ENCODE assay signal across 8 cellular contexts in the genomic region with DNA sequence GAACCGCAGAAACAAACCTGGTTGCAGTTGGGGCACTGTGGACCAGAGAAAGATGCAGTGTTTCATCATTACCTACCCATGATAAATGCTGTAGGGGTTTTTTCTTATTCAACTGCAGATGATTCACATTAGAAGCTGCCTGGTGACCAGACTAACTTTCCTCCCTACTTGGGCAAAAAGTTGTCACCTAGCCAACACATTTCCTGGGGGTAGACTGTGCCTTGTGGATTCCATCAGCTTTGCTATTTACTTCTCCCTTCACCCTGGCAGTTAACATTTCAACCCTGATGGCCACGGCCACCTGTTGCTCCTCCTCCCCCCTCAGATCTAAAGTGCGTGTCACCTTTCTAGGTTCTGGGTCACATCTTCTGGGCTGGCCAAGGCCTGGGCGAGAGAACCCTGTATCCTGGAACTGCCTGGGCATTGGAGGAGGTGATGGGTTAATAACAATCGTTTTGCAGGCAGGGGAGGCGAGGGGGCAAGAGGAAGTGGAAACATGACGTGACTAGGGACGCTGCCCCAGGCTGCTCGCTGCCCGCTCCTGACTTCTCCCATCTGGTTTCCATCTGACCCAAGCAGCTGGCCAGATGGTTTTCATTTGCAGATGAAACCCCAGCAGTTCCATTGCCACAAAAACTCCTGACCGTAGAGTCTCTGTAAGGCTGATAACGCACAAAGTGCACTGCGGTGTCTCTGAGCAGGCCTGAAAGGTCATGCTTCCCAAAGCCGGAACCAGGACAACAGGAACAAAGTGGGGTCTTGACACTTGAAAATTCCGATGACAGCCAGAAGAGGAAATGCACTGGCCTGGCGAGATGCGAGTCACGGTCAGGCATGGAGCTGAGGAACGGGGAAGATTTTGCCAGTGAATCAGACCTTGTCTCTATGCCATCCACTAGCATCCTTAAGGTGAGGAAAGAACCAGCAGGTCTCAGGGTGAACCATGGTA. TPM values are rescaled to one million over a fixed set of nuclear protein-coding genes. Genes with fewer than 3 reads are reported as not detected.
DNase-seq lines count a peak whose midpoint lies in the region; ATAC-seq, FAIRE-seq and TF ChIP-seq lines count a peak whose summit lies in the region.

No MANE protein-coding gene starts in this region.

- H4K20me1 ChIP-seq in H1 (replicated peaks in 1 of 2; ENCODE audit: control insufficient read depth in 1 of 2, insufficient read depth in 2 of 2, low read length in 2 of 2): peaks cover 19 to 52% of the 10 kb centered on the region in 2 experiments

- 0 out of 2 replicates have a peak overlapping the region, but pooled peaks have one; percentile 43 for H2AK5ac ChIP-seq in H1 (ENCODE audit: low read depth, low read length)

- DNase-seq in GM03348 (ENCODE audit: low spot score) (peak; percentile 88), RWPE2 (ENCODE audit: low spot score) (no peak), H1 (ENCODE audit: low read depth in 1 of 2, low spot score in 2 of 2) (no peak), mucosa of gallbladder (ENCODE audit: low spot score) (peak; percentile 63), GOT3 (lab: John Stamatoyannopoulos, UW) (no peak)

- H3K56ac ChIP-seq in H1 (replicated peaks; ENCODE audit: insufficient read length, low read depth, low read length): no peak overlapping the region

- ATAC-seq in RWPE2 (ENCODE audit: low read depth): peak; percentile 51
- no peak for ATAC-seq in HG02763 (IDR thresholded peaks at IDR 0.05; ENCODE audit: unreplicated experiment)
- ATAC-seq in GM21737 (IDR thresholded peaks at IDR 0.05; ENCODE audit: unreplicated experiment): no peak
- no peak for ATAC-seq in GM18520 (IDR thresholded peaks at IDR 0.05; ENCODE audit: unreplicated experiment)

- peak overlapping the region; percentile 10; the same call in 1 of the 2 replicates for H2BK5ac ChIP-seq in H1 (ENCODE audit: low read depth, low read length)

- H2BK12ac ChIP-seq in H1 (ENCODE audit: low read depth, low read length): no peak overlapping the region

- H3K4me3 ChIP-seq in RWPE2 (ENCODE audit: severe bottlenecking): no peak overlapping the region
- no peak overlapping the region for H3K4me3 ChIP-seq in H1 (ENCODE audit: extremely low read depth in 1 of 4, insufficient read depth in 2 of 4, low read depth in 3 of 4, low read length in 4 of 4)

- H2BK15ac ChIP-seq in H1 (ENCODE audit: low read length): no peak overlapping the region

- H4K5ac ChIP-seq in H1 (ENCODE audit: insufficient read length, low read depth, low read length): no peak overlapping the region

- no peak overlapping the region for H3K4ac ChIP-seq in H1 (replicated peaks; ENCODE audit: insufficient read length, low read depth, low read length)

- no peak overlapping the region for H4K91ac ChIP-seq in H1 (replicated peaks; ENCODE audit: insufficient read length, low read length)

- no peak overlapping the region for H4K8ac ChIP-seq in H1 (ENCODE audit: extremely low read depth, insufficient read depth, low read length)

- no peak for TF ChIP-seq POLR2A in H1 (IDR thresholded peaks at IDR 0.05; ENCODE audit: control extremely low read depth in 1 of 2, low read depth in 2 of 2, low read length in 2 of 2)

- peak overlapping the region in 1 of 2 experiments; percentile 20; a peak in 1 of 4 replicates for H3K4me2 ChIP-seq in H1 (ENCODE audit: insufficient read depth in 1 of 2, low read depth in 2 of 2, low read length in 2 of 2)

- no peak overlapping the region for H3K14ac ChIP-seq in H1 (ENCODE audit: insufficient read length)

- no peak overlapping the region for H3K18ac ChIP-seq in H1 (ENCODE audit: extremely low read depth, low read length)

- POLR2A ChIA-PET in H1 (lab: Charles Lee; ENCODE audit: partially characterized antibody): interaction anchor here (1.2 kb wide), 2 partner anchors 10 to 20 kb away, joined by 3 to 4 read pairs; no protein-coding TSS in a partner anchor

- H3K9me3 ChIP-seq in RWPE2 (ENCODE audit: severe bottlenecking): no peaks in the 10 kb centered on the region
- H3K9me3 ChIP-seq in H1 (ENCODE audit: insufficient read depth in 2 of 2, low read depth in 1 of 2, low read length in 1 of 2): no peaks in the 10 kb centered on the region

- H3K79me1 ChIP-seq in H1 (ENCODE audit: low read depth, low read length): peaks cover 37% of the 10 kb centered on the region

- H3K79me2 ChIP-seq in H1 (ENCODE audit: control insufficient read depth in 1 of 2, insufficient read depth in 2 of 2, low read length in 2 of 2): peaks cover 6 to 98% of the 10 kb centered on the region in 2 experiments

- TF ChIP-seq CTCF in RWPE2 (IDR thresholded peaks at IDR 0.05; ENCODE audit: poor library complexity, severe bottlenecking): no peak
- no peak for TF ChIP-seq CTCF in H1 (IDR thresholded peaks at IDR 0.05; ENCODE audit: control extremely low read depth in 1 of 3, insufficient read depth in 1 of 3, low read depth in 1 of 3, low read length in 3 of 3)

- no peak overlapping the region for H3K23ac ChIP-seq in H1 (ENCODE audit: insufficient read length)

- FAIRE-seq in H1 (lab: Jason Lieb, UNC): no peak

- peak overlapping the region in 1 of 4 experiments; percentile 7; a peak in 3 of 7 replicates for H3K9ac ChIP-seq in H1 (replicated peaks in 1 of 4; ENCODE audit: extremely low read depth in 1 of 4, low read depth in 3 of 4, low read length in 3 of 4)

- no peaks in the 10 kb centered on the region for H3K23me2 ChIP-seq in H1 (ENCODE audit: low read depth, low read length)

- 84% methylated on average over 19 of the region's 19 CpGs; no CpG with 5 or more reads in 1 of the 2 experiments for WGBS in H1 (ENCODE audit: extremely low coverage in 1 of 2, insufficient coverage in 1 of 2, insufficient read length in 1 of 2, insufficient replicate concordance in 2 of 2, low coverage in 1 of 2, low lambda C conversion rate in 2 of 2, missing lambda C conversion rate in 1 of 2), 2 experiments

- H2AFZ ChIP-seq in H1 (ENCODE audit: low read length): no peak overlapping the region

- H3K27me3 ChIP-seq in RWPE2 (ENCODE audit: insufficient read depth, poor library complexity, severe bottlenecking) (no peaks in the 10 kb centered on the region), H1 (replicated peaks in 1 of 4; ENCODE audit: control insufficient read depth in 3 of 4, extremely low read depth in 1 of 4, insufficient read depth in 3 of 4, low read length in 3 of 4) (no peaks in the 10 kb centered on the region)

- no peak overlapping the region for H2BK120ac ChIP-seq in H1 (replicated peaks; ENCODE audit: low read depth, low read length)

- peaks cover 57% of the 10 kb centered on the region for H3K4me1 ChIP-seq in RWPE2 (ENCODE audit: insufficient read depth, poor library complexity, severe bottlenecking)
- peaks cover 1 to 22% (median 10%) of the 10 kb centered on the region in 4 experiments for H3K4me1 ChIP-seq in H1 (replicated peaks in 1 of 4; ENCODE audit: control insufficient read depth in 3 of 4, insufficient read depth in 4 of 4, low read length in 3 of 4)

- CTCF ChIA-PET in H1 (lab: Charles Lee; ENCODE audit: partially characterized antibody): interaction anchor here (0.5 to 3.4 kb wide), 10 partner anchors 10 to 184 kb away, joined by 3 to 17 read pairs (median 4); no protein-coding TSS in a partner anchor

- no peak for TF ChIP-seq EP300 in H1 (IDR thresholded peaks at IDR 0.05; ENCODE audit: borderline replicate concordance in 1 of 2, low read depth in 2 of 2, low read length in 2 of 2)

- H3K36me3 ChIP-seq in RWPE2 (ENCODE audit: low read depth) (peaks cover 5% of the 10 kb centered on the region), H1 (ENCODE audit: control insufficient read depth in 2 of 4, insufficient read depth in 4 of 4, low read length in 3 of 4) (no peaks in the 10 kb centered on the region)

- H2BK20ac ChIP-seq in H1 (ENCODE audit: low read length): no peak overlapping the region

- no peak for TF ChIP-seq RAD21 in H1 (IDR thresholded peaks at IDR 0.05 in 1 of 2, conservative IDR thresholded peaks at IDR 0.05 in 1 of 2; ENCODE audit: low read depth in 2 of 2, low read length in 2 of 2)

- H3K27ac ChIP-seq in RWPE2 (ENCODE audit: poor library complexity, severe bottlenecking) (peak overlapping the region; percentile 53), H1 (ENCODE audit: low read depth, low read length) (no peak overlapping the region)

TF ChIP-seq in H1, 55 proteins besides CTCF, POLR2A, EP300 and RAD21 (continues in another document):
- TF ChIP-seq SIN3A (conservative IDR thresholded peaks at IDR 0.05 in 1 of 2, IDR thresholded peaks at IDR 0.05 in 1 of 2; ENCODE audit: low read depth in 1 of 2, low read length in 2 of 2) (no peak), HDAC6 (IDR thresholded peaks at IDR 0.05; ENCODE audit: low read depth, low read length) (no peak), KDM1A (IDR thresholded peaks at IDR 0.05; ENCODE audit: borderline replicate concordance, low read length) (no peak), TEAD4 (IDR thresholded peaks at IDR 0.05; ENCODE audit: low read depth, low read length) (no peak), YY1 (IDR thresholded peaks at IDR 0.05; ENCODE audit: low read depth, low read length) (no peak), BCL11A (IDR thresholded peaks at IDR 0.05; ENCODE audit: low read depth in 2 of 2, low read length in 2 of 2) (no peak), SP4 (IDR thresholded peaks at IDR 0.05; ENCODE audit: low read length) (no peak), SUZ12 (IDR thresholded peaks at IDR 0.05; ENCODE audit: low read length) (no peak), RBBP5 (IDR thresholded peaks at IDR 0.05; ENCODE audit: borderline replicate concordance, low read depth, low read length) (no peak), SRF (IDR thresholded peaks at IDR 0.05; ENCODE audit: low read depth, low read length) (no peak), SAP30 (IDR thresholded peaks at IDR 0.05; ENCODE audit: insufficient read depth, insufficient replicate concordance, low read length) (no peak), TAF1 (IDR thresholded peaks at IDR 0.05; ENCODE audit: low read depth, low read length) (no peak), MAFK (IDR thresholded peaks at IDR 0.05; ENCODE audit: low read depth, low read length) (no peak), NRF1 (IDR thresholded peaks at IDR 0.05; ENCODE audit: low read depth, low read length) (no peak), CREB1 (IDR thresholded peaks at IDR 0.05) (no peak), SP1 (IDR thresholded peaks at IDR 0.05; ENCODE audit: low read depth, low read length) (no peak), JUND (IDR thresholded peaks at IDR 0.05; ENCODE audit: low read length) (no peak)

RNA-seq across cellular contexts. Expression of gene CAPZB, which starts 36.6 kb away (rescaled TPM):
- total RNA-seq in H1 (2021; fragmentation: NEBNext Ultra II Directional; extraction: Animal tissue kit (Norgen Biotek cat#: 25700)): 371 TPM in 2 replicates
- 162 and 169 TPM in 2 replicates for polyA plus RNA-seq in H1 (2011; rRNA removed)
- polyA plus RNA-seq in H1 (2011; cell fraction: cytosol; rRNA removed): 237 TPM
- polyA plus RNA-seq in H1 (2011; cell fraction: nucleus; rRNA removed): 112 TPM
- 353 to 393 TPM (median 375 TPM) in 4 replicates for polyA plus RNA-seq in H1 (2012, experiment 1 of 2)
- 493 TPM for polyA plus RNA-seq in H1 (2012, experiment 2 of 2)
- polyA plus RNA-seq in H1 (2013, experiment 1 of 2): 265 TPM
- 269 TPM for polyA plus RNA-seq in H1 (2013, experiment 2 of 2)
- 118 and 122 TPM in 2 replicates for polyA minus RNA-seq in H1 (2011; rRNA and poly(A)+ RNA removed)
- 88.9 TPM for polyA minus RNA-seq in H1 (2011; cell fraction: cytosol; rRNA and poly(A)+ RNA removed)
- 42.8 TPM for polyA minus RNA-seq in H1 (2011; cell fraction: nucleus; rRNA and poly(A)+ RNA removed)
- 255 TPM for total RNA-seq in mucosa of gallbladder

Comparison
In these comparisons a context has a peak if more than half of its experiments do, and no peak if none do; other contexts are left out.
1. DNase-seq: peak in GM03348 (single experiment) and mucosa of gallbladder (single experiment); none in RWPE2 (single experiment), H1 (0 of 2) and GOT3 (single experiment).